7 cellular contexts compared by ENCODE assay signal in the genomic region with DNA sequence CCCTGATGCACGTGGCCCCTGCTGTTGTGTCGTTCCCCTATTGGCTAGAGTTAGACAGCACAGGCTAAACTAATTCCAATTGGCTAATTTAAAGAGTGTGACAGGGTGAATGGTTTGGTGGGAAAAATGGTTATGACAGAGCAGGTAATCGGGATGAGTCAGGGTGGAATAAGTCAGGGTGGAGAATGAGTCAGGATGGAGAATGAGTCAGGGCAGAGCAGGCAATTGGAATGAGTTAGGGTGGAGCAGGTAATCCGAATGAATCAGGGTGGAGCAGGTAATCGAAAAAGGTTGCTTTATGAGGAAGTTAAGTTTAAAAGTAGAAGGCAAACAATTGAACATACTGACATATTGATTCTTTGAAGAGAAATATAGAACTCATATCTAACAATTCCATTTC.
DNase-seq lines count a peak whose midpoint lies in the region; ATAC-seq and TF ChIP-seq lines count a peak whose summit lies in the region.
"Not testable (repeated sequence)": the region's sequence is repeated elsewhere in the genome, so short reads cannot be mapped to it uniquely, and the experiment has no call there.

No MANE protein-coding gene starts in this region.

- not testable (repeated sequence) for H3F3A ChIP-seq in SK-N-SH (replicated peaks; ENCODE audit: insufficient read depth)

- H3K79me2 ChIP-seq in HCT116 (ENCODE audit: insufficient read depth, low read length); SK-N-SH (ENCODE audit: insufficient read depth): not testable (repeated sequence)

- not testable (repeated sequence) for H3K9ac ChIP-seq in HCT116 (ENCODE audit: low read length); SK-N-SH

- ATAC-seq in HCT116 (peak; percentile 42; the same call in 1 of the 2 replicates), left colon (peak; percentile 48)

- RAD21 ChIA-PET in HCT116 (lab: Charles Lee; ENCODE audit: low non-redundant PET in 1 of 2, low total read pairs in 2 of 2, uncharacterized antibody in 2 of 2, unreplicated experiment in 2 of 2): not testable (repeated sequence)

- not testable (repeated sequence) for H3K4me3 ChIP-seq in HCT116 (replicated peaks in 1 of 2; ENCODE audit: low read depth in 1 of 2, low read length in 2 of 2); SK-N-SH (ENCODE audit: low read depth in 2 of 2, low read length in 1 of 2)

- H3K27ac ChIP-seq in HCT116 (ENCODE audit: low read depth, low read length); SK-N-SH (ENCODE audit: low read depth in 2 of 2, low read length in 1 of 2): not testable (repeated sequence)
- peak overlapping the region; percentile 13 for H3K27ac ChIP-seq in epithelial cell of prostate

- not testable (repeated sequence) for TF ChIP-seq EP300 in SK-N-SH (IDR thresholded peaks at IDR 0.05; ENCODE audit: borderline replicate concordance in 1 of 2, low read depth in 1 of 2, low read length in 1 of 2)

- CTCF ChIA-PET in HCT116 (lab: Charles Lee): not testable (repeated sequence)
- CTCF ChIA-PET in SK-N-SH (lab: Yijun Ruan, JAX): interaction anchor here (1.0 kb wide), 2 partner anchors 9 to 351 kb away, joined by 3 read pairs; no protein-coding TSS in a partner anchor

- not testable (repeated sequence) for H4K20me1 ChIP-seq in HCT116 (ENCODE audit: insufficient read depth); SK-N-SH (ENCODE audit: insufficient read depth)

- H3K4me1 ChIP-seq in HCT116 (ENCODE audit: control insufficient read depth in 1 of 2, insufficient read depth in 2 of 2, low read length in 2 of 2): peaks cover 0 to 11% of the 10 kb centered on the region in 2 experiments; a peak in 2 of 4 replicates
- not testable (repeated sequence) for H3K4me1 ChIP-seq in SK-N-SH (ENCODE audit: control insufficient read depth in 1 of 2, insufficient read depth in 2 of 2, low read depth in 1 of 2, low read length in 1 of 2)

- intact Hi-C loops in HCT116 (cut with micrococcal nuclease); left colon (cut with DNase I, micrococcal nuclease): not testable (repeated sequence)

- TF ChIP-seq RAD21 in HCT116 (IDR thresholded peaks at IDR 0.05; ENCODE audit: low read depth); SK-N-SH (IDR thresholded peaks at IDR 0.05; ENCODE audit: low read length): not testable (repeated sequence)

- not testable (repeated sequence) for H3K9me3 ChIP-seq in HCT116 (ENCODE audit: control insufficient read depth in 1 of 2, insufficient read depth in 1 of 2, low read depth in 1 of 2, low read length in 2 of 2); SK-N-SH

- DNase-seq in DMS53 (lab: John Stamatoyannopoulos, UW) (peak; percentile 29), HCT116 (ENCODE audit: low read depth, low spot score) (peak; percentile 61), NCI-H226 (peak; percentile 10), astrocyte of the hippocampus (ENCODE audit: low read depth, low spot score) (peak; percentile 2)
- DNase-seq in SK-N-SH; epithelial cell of prostate (ENCODE audit: low read depth, low spot score); left colon: not testable (repeated sequence)

- not testable (repeated sequence) for TF ChIP-seq CTCF in HCT116 (IDR thresholded peaks at IDR 0.05 in 2 of 3, conservative IDR thresholded peaks at IDR 0.05 in 1 of 3; ENCODE audit: borderline replicate concordance in 1 of 3, insufficient read depth in 1 of 3, low read depth in 2 of 3, low read length in 2 of 3); SK-N-SH (IDR thresholded peaks at IDR 0.05)

- H3K27me3 ChIP-seq in HCT116 (ENCODE audit: insufficient read depth, low read length); SK-N-SH (ENCODE audit: insufficient read depth): not testable (repeated sequence)

- BruUV-seq in HCT116 (replicated peaks; lab: Mats Ljungman, UMichigan): not testable (repeated sequence)

- 0 out of 2 replicates have a peak overlapping the region, but pooled peaks have one; percentile 13 for H3K4me2 ChIP-seq in HCT116 (ENCODE audit: low read length)
- not testable (repeated sequence) for H3K4me2 ChIP-seq in SK-N-SH

- POLR2A ChIA-PET in HCT116 (lab: Charles Lee); SK-N-SH (lab: Yijun Ruan, JAX): not testable (repeated sequence)

- not testable (repeated sequence) for H3K36me3 ChIP-seq in HCT116 (ENCODE audit: control insufficient read depth in 1 of 2, insufficient read depth in 2 of 2, low read length in 2 of 2); SK-N-SH (replicated peaks in 1 of 2; ENCODE audit: control insufficient read depth in 1 of 2, insufficient read depth in 2 of 2, low read length in 1 of 2)

- H3K9me2 ChIP-seq in HCT116 (ENCODE audit: insufficient read depth); SK-N-SH: not testable (repeated sequence)

- H2AFZ ChIP-seq in HCT116 (ENCODE audit: low read depth, low read length, poor library complexity, severe bottlenecking); SK-N-SH (ENCODE audit: low read depth): not testable (repeated sequence)

- WGBS in SK-N-SH (ENCODE audit: low lambda C conversion rate): 82% methylated on average over 5 of the region's 5 CpGs

- not testable (repeated sequence) for TF ChIP-seq POLR2A in HCT116 (IDR thresholded peaks at IDR 0.05; ENCODE audit: borderline replicate concordance, extremely low read depth, insufficient read depth, insufficient read length)

TF ChIP-seq in HCT116, 20 proteins besides CTCF, POLR2A, EP300 and RAD21:
- peak; percentile 79 for TF ChIP-seq FOSL1 (IDR thresholded peaks at IDR 0.05; ENCODE audit: low read depth)
- peak; percentile 46; the same call in 1 of the 2 replicates for TF ChIP-seq SP1 (IDR thresholded peaks at IDR 0.05; ENCODE audit: low read depth)
- TF ChIP-seq JUND (IDR thresholded peaks at IDR 0.05): peak; percentile 74
- TF ChIP-seq CBX3 (IDR thresholded peaks at IDR 0.05; ENCODE audit: low read depth): peak; percentile 83

TF ChIP-seq in SK-N-SH, 30 proteins besides CTCF, POLR2A, EP300 and RAD21:
- TF ChIP-seq FOSL2 (IDR thresholded peaks at IDR 0.05; ENCODE audit: borderline replicate concordance, low read depth): peak; percentile 39; the same call in 1 of the 2 replicates
- peak; percentile 24; the same call in 1 of the 2 replicates for TF ChIP-seq JUND (IDR thresholded peaks at IDR 0.05)
TF ChIP-seq in SK-N-SH: peak in this region for 2; not testable (repeated sequence) for 28.
